ENCODE assay signal across 15 cellular contexts in the genomic region with DNA sequence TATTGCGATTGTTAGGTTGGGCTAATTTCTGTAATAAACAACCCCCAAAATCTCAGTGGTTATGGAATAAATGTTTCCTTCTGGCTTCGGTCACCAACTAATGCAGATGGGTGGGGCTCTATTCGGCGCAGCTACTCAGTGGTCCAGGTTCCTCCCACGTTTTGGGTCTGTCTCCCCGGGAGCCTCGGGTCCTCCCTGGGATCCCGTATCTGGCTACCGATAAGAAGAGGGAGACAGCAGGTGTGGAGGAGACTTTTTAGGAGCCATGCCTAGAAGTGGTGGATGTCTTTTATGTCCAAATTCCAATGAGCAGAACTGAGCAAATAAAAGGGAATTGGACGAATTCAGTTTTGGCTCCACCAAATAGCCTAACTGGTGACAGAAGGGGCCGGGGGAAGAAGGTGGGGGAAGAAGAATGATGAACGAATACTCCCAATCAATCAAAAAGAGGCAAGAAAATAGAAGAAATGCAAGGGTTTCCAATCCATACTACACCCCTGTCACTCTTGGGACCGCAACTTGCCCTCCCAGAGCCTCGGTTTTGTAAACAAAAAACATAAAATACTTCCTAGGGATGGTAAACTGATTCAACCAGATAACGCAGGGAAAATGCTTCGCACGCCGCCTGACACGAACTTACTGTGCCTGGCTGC. TPM values are rescaled to one million over a fixed set of nuclear protein-coding genes. Genes with fewer than 3 reads are reported as not detected.
DNase-seq lines count a peak whose midpoint lies in the region; ATAC-seq and TF ChIP-seq lines count a peak whose summit lies in the region.
"Had no signal": no experiment of that assay in that cellular context is flagged by ENCODE, and none has a peak within 500 bp of the region (broad histone marks: within the 10 kb centered on the region; RNA-seq: fewer than 3 reads in every experiment).

No MANE protein-coding gene starts in this region.

- CTCF ChIA-PET in AG04450 (lab: Charles Lee), result no interaction called here

- H2AK5ac ChIP-seq in mesendoderm (ENCODE audit: low read length), result no peak overlapping the region

- no peak overlapping the region for H4K5ac ChIP-seq in mesendoderm (ENCODE audit: low read length)

- H3K56ac ChIP-seq in mesendoderm (ENCODE audit: low read length), result no peak overlapping the region

- no peaks in the 10 kb centered on the region for H3K79me2 ChIP-seq in mesendoderm (ENCODE audit: control insufficient read depth, insufficient read depth, low read length)

- H3K4me1 ChIP-seq in ectodermal cell (ENCODE audit: control insufficient read depth, insufficient read depth, low read length) (no peaks in the 10 kb centered on the region), mesendoderm (ENCODE audit: control insufficient read depth, low read depth, low read length) (no peaks in the 10 kb centered on the region)
- H3K4me1 ChIP-seq: gastrocnemius medialis had no signal

- H3K9ac ChIP-seq in mesendoderm (ENCODE audit: low read length), result peak overlapping the region; percentile 19

- no peak overlapping the region for H3K18ac ChIP-seq in mesendoderm (ENCODE audit: low read length)

- POLR2A ChIA-PET in AG04450 (lab: Yijun Ruan, JAX), result no interaction called here

- 37 to 38% methylated on average over 18 to 19 of the region's 19 CpGs for WGBS in ectodermal cell, 2 experiments
- WGBS in mesendoderm (ENCODE audit: extremely low coverage, insufficient coverage, low lambda C conversion rate), result no CpG with 5 or more reads among the region's 19 CpGs

- no peak overlapping the region for H3K23ac ChIP-seq in mesendoderm (ENCODE audit: low read length)

- no peak for TF ChIP-seq CTCF in AG04450 (IDR thresholded peaks at IDR 0.05; ENCODE audit: low read depth, low read length)

- ATAC-seq in HG03196 (IDR thresholded peaks at IDR 0.05; ENCODE audit: unreplicated experiment) (no peak), GM18517 (IDR thresholded peaks at IDR 0.05; ENCODE audit: unreplicated experiment) (no peak)
- ATAC-seq: CD8-positive, alpha-beta T cell; gastrocnemius medialis had no signal

- DNase-seq in AG04450 (ENCODE audit: low read depth, low spot score) (no peak), H7 (no peak), mesendoderm (no peak), NCI-H1092 treated with DMSO at 0.1 percent for 48 hours (lab: John Stamatoyannopoulos, UW) (no peak), NCI-H446 treated with DMSO at 0.1 percent for 48 hours (lab: John Stamatoyannopoulos, UW) (no peak)
- DNase-seq: activated CD4-positive, alpha-beta T cell treated with anti-CD3 and anti-CD28 coated beads for 1 hour; activated effector memory CD4-positive, alpha-beta T cell treated with Interleukin-2 at 50 U/mL for 16 hours; gastrocnemius medialis; GOT3; NCI-H1105 had no signal

- H3K79me1 ChIP-seq in mesendoderm (ENCODE audit: low read length), result no peaks in the 10 kb centered on the region

- no peak overlapping the region for H3K4ac ChIP-seq in mesendoderm (ENCODE audit: low read depth, low read length)

- no peak overlapping the region for H2BK15ac ChIP-seq in mesendoderm (replicated peaks; ENCODE audit: low read depth)

- H3K27me3 ChIP-seq in AG04450 (ENCODE audit: control insufficient read depth, insufficient read depth, low read length) (no peaks in the 10 kb centered on the region), H7 (ENCODE audit: control insufficient read depth, insufficient read depth, low read length) (peaks cover 35% of the 10 kb centered on the region), ectodermal cell (ENCODE audit: control insufficient read depth, insufficient read depth, low read length, poor library complexity, severe bottlenecking) (peaks cover 54% of the 10 kb centered on the region), mesendoderm (ENCODE audit: insufficient read depth, low read length, poor library complexity) (peaks cover 12% of the 10 kb centered on the region)

- no peak overlapping the region for H2BK120ac ChIP-seq in mesendoderm (ENCODE audit: low read depth, low read length)

- H3K4me3 ChIP-seq in AG04450 (ENCODE audit: low read depth, low read length) (peak overlapping the region; percentile 26; the same call in 1 of the 2 replicates), H7 (ENCODE audit: insufficient read depth, low read depth, low read length) (peak overlapping the region; percentile 43), ectodermal cell (ENCODE audit: insufficient read depth, low read depth, low read length) (peak overlapping the region; percentile 37), mesendoderm (ENCODE audit: low read length) (no peak overlapping the region)
- H3K4me3 ChIP-seq: gastrocnemius medialis, lung had no signal

- H3K9me3 ChIP-seq in AG04450 (ENCODE audit: control insufficient read depth, insufficient read depth, low read length) (peaks cover 3% of the 10 kb centered on the region; the same call in 1 of the 2 replicates), ectodermal cell (ENCODE audit: control insufficient read depth, low read length) (no peaks in the 10 kb centered on the region)

- no peaks in the 10 kb centered on the region for H3K36me3 ChIP-seq in H7 (replicated peaks; ENCODE audit: control insufficient read depth, insufficient read depth, low read length)
- H3K36me3 ChIP-seq in ectodermal cell (ENCODE audit: control insufficient read depth, insufficient read depth, low read length), result no peaks in the 10 kb centered on the region
- H3K36me3 ChIP-seq in mesendoderm (ENCODE audit: control insufficient read depth, insufficient read depth, low read length), result no peaks in the 10 kb centered on the region
- H3K36me3 ChIP-seq: gastrocnemius medialis had no signal

- peak overlapping the region; percentile 49 for H3K4me2 ChIP-seq in mesendoderm (ENCODE audit: low read length)

- H4K8ac ChIP-seq in mesendoderm (ENCODE audit: low read depth, low read length), result no peak overlapping the region

- no peak overlapping the region for H3K27ac ChIP-seq in AG04450 (ENCODE audit: low read depth, low read length)
- H3K27ac ChIP-seq in ectodermal cell (ENCODE audit: insufficient read depth, low read depth, low read length, poor library complexity, severe bottlenecking), result no peak overlapping the region
- no peak overlapping the region for H3K27ac ChIP-seq in mesendoderm (ENCODE audit: low read depth, low read length)
- H3K27ac ChIP-seq: gastrocnemius medialis had no signal

- no peak overlapping the region for H2BK5ac ChIP-seq in mesendoderm (ENCODE audit: low read length)

RNA-seq across cellular contexts. Expression of gene C10orf53, which starts 0.5 kb away (rescaled TPM):
- polyA plus RNA-seq in AG04450 (2011; rRNA removed), result not detected in 2 replicates
- polyA minus RNA-seq in AG04450 (2011; rRNA and poly(A)+ RNA removed), result not detected in 2 replicates
- total RNA-seq in H7 (2014; rRNA removed; shearing (Covaris generic)), result not detected in 2 replicates
- polyA plus RNA-seq in ectodermal cell (2013, experiment 1 of 4), result not detected
- not detected for polyA plus RNA-seq in ectodermal cell (2013, experiment 2 of 4)
- not detected for polyA plus RNA-seq in ectodermal cell (2013, experiment 3 of 4)
- 0.20 TPM for polyA plus RNA-seq in ectodermal cell (2013, experiment 4 of 4)
- polyA plus RNA-seq in mesendoderm (2013, experiment 1 of 2), result not detected
- not detected for polyA plus RNA-seq in mesendoderm (2013, experiment 2 of 2)
- total RNA-seq: CD8-positive, alpha-beta T cell; gastrocnemius medialis had no signal
- polyA plus RNA-seq: lung had no signal
